30 cellular contexts compared by ENCODE assay signal in the genomic region with DNA sequence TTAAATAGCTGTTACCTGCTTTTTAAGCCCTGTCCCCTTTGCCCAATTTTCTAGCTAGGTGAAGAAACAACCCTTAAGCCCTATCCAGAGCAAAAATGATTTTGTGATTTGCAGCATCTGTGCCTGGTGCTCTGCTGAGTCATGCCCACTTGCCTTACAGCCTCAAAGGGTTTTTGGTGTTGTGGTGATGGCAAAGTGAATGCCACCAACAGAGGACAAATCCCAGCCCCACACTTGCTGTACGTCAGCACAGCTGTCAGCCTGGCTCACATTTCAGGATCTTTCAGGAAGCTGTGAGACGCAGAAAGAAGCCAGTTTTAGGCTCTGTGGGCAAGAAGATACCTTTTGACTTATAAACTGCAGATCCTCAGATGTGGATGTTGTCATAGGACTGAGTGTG.
DNase-seq lines count a peak whose midpoint lies in the region; ATAC-seq and TF ChIP-seq lines count a peak whose summit lies in the region.
"Had no signal": no experiment of that assay in that cellular context is flagged by ENCODE, and none has a peak within 500 bp of the region (broad histone marks: within the 10 kb centered on the region; RNA-seq: fewer than 3 reads in every experiment).

No MANE protein-coding gene starts in this region.

- no peak overlapping the region for H3K4me3 ChIP-seq in AG10803 (ENCODE audit: low read length)
- no peak overlapping the region for H3K4me3 ChIP-seq in adipocyte (ENCODE audit: low read length)
- no peak overlapping the region for H3K4me3 ChIP-seq in tibial artery
- H3K4me3 ChIP-seq: coronary artery, GM12878, HAP-1, left lung, PC-9, psoas muscle, sigmoid colon, transverse colon had no signal

- H3K4me1 ChIP-seq in adipocyte (ENCODE audit: control insufficient read depth, insufficient read depth, low read length) (peaks cover 10% of the 10 kb centered on the region), tibial artery (peaks cover 0 to 5% (median 0%) of the 10 kb centered on the region in 4 donors)
- H3K4me1 ChIP-seq: HAP-1, left lung, psoas muscle, sigmoid colon, transverse colon had no signal

- H3K9me3 ChIP-seq in adipocyte (ENCODE audit: control insufficient read depth, low read length) (peaks cover 6% of the 10 kb centered on the region), tibial artery (no peaks in the 10 kb centered on the region)
- H3K9me3 ChIP-seq: HAP-1, left lung, psoas muscle, transverse colon had no signal

- H3K36me3 ChIP-seq in adipocyte (ENCODE audit: control insufficient read depth, insufficient read depth, low read length, severe bottlenecking) (no peaks in the 10 kb centered on the region), tibial artery (no peaks in the 10 kb centered on the region)
- H3K36me3 ChIP-seq: HAP-1, left lung, sigmoid colon, transverse colon had no signal

- intact Hi-C loops in tibial artery (cut with DNase I; ENCODE audit: low total_unique reads) = no loop called here

- H3K27ac Mint-ChIP-seq in osteocyte (ENCODE audit: unreplicated experiment) (peak overlapping the region; percentile 51), type B pancreatic cell (no peak overlapping the region)
- H3K27ac Mint-ChIP-seq: activated CD4-positive, alpha-beta memory T cell treated with anti-CD3 and anti-CD28 coated beads for 36 hours; activated naive CD8-positive, alpha-beta T cell treated with anti-CD3 and anti-CD28 coated beads, Interleukin-2, amount 50 U/mL, for 24 hours; CD4-positive, alpha-beta T cell; naive thymus-derived CD4-positive, alpha-beta T cell had no signal

- H3K4me1 Mint-ChIP-seq in osteocyte (ENCODE audit: unreplicated experiment) (peaks cover 3% of the 10 kb centered on the region), type B pancreatic cell (ENCODE audit: unreplicated experiment) (peaks cover 10% of the 10 kb centered on the region)
- H3K4me1 Mint-ChIP-seq: activated naive CD8-positive, alpha-beta T cell treated with anti-CD3 and anti-CD28 coated beads, Interleukin-2, amount 50 U/mL, for 24 hours; naive thymus-derived CD4-positive, alpha-beta T cell had no signal

- H3K9ac ChIP-seq in adipocyte (ENCODE audit: low read length) = no peak overlapping the region

- no peak for ATAC-seq in HG02798 (IDR thresholded peaks at IDR 0.05; ENCODE audit: poor library complexity, unreplicated experiment)
- ATAC-seq: activated naive CD8-positive, alpha-beta T cell treated with anti-CD3 and anti-CD28 coated beads, Interleukin-2, amount 50 U/mL, for 24 hours; GM12878; left lung; naive thymus-derived CD4-positive, alpha-beta T cell; psoas muscle; Right ventricle myocardium inferior had no signal

- no peak for TF ChIP-seq CTCF in AG10803 (conservative IDR thresholded peaks at IDR 0.05; ENCODE audit: low read length)
- no peak for TF ChIP-seq CTCF in osteocyte (IDR thresholded peaks at IDR 0.05)
- TF ChIP-seq CTCF in tibial artery (IDR thresholded peaks at IDR 0.05) = no peak
- TF ChIP-seq CTCF in type B pancreatic cell (conservative IDR thresholded peaks at IDR 0.05) = no peak

- H3K4me3 Mint-ChIP-seq in osteocyte (ENCODE audit: unreplicated experiment) = no peak overlapping the region
- no peak overlapping the region for H3K4me3 Mint-ChIP-seq in type B pancreatic cell
- H3K4me3 Mint-ChIP-seq: activated CD4-positive, alpha-beta memory T cell treated with anti-CD3 and anti-CD28 coated beads for 36 hours; activated naive CD8-positive, alpha-beta T cell treated with anti-CD3 and anti-CD28 coated beads, Interleukin-2, amount 50 U/mL, for 24 hours; CD4-positive, alpha-beta T cell; naive thymus-derived CD4-positive, alpha-beta T cell had no signal

- no peaks in the 10 kb centered on the region for H3K9me3 Mint-ChIP-seq in osteocyte (ENCODE audit: unreplicated experiment)
- no peaks in the 10 kb centered on the region for H3K9me3 Mint-ChIP-seq in type B pancreatic cell
- H3K9me3 Mint-ChIP-seq: activated CD4-positive, alpha-beta memory T cell treated with anti-CD3 and anti-CD28 coated beads for 36 hours; activated naive CD8-positive, alpha-beta T cell treated with anti-CD3 and anti-CD28 coated beads, Interleukin-2, amount 50 U/mL, for 24 hours; CD4-positive, alpha-beta T cell had no signal

- peaks cover 2% of the 10 kb centered on the region for H3K27me3 Mint-ChIP-seq in osteocyte (ENCODE audit: unreplicated experiment)
- peaks cover 5% of the 10 kb centered on the region for H3K27me3 Mint-ChIP-seq in type B pancreatic cell

- no peaks in the 10 kb centered on the region for H3K27me3 ChIP-seq in adipocyte (replicated peaks; ENCODE audit: control insufficient read depth, insufficient read depth, low read length)
- H3K27me3 ChIP-seq in tibial artery = no peaks in the 10 kb centered on the region
- H3K27me3 ChIP-seq: sigmoid colon, transverse colon had no signal

- no peak overlapping the region for H3K27ac ChIP-seq in tibial artery
- H3K27ac ChIP-seq: coronary artery, left lung, PC-9, psoas muscle, sigmoid colon, transverse colon had no signal

- H3K36me3 Mint-ChIP-seq in osteocyte (ENCODE audit: unreplicated experiment) (peaks cover 3% of the 10 kb centered on the region), type B pancreatic cell (peaks cover 3% of the 10 kb centered on the region)
- H3K36me3 Mint-ChIP-seq: activated CD4-positive, alpha-beta memory T cell treated with anti-CD3 and anti-CD28 coated beads for 36 hours; naive thymus-derived CD4-positive, alpha-beta T cell had no signal

- DNase-seq in AG10803 (ENCODE audit: low read depth) = peak; percentile 62
- DNase-seq in LHCN-M2 (ENCODE audit: low read depth) = peak; percentile 1
- peak; percentile 41 for DNase-seq in adipocyte (ENCODE audit: low read depth)
- DNase-seq in osteocyte (ENCODE audit: extremely low spot score, unreplicated experiment) = no peak
- DNase-seq in tibial artery = no peak
- DNase-seq in type B pancreatic cell (ENCODE audit: extremely low spot score, unreplicated experiment) = no peak
- DNase-seq: activated CD4-positive, alpha-beta memory T cell treated with anti-CD3 and anti-CD28 coated beads for 36 hours; activated CD4-positive, alpha-beta T cell treated with anti-CD3 and anti-CD28 coated beads for 1 hour; activated naive CD4-positive, alpha-beta T cell; activated naive CD8-positive, alpha-beta T cell treated with anti-CD3 and anti-CD28 coated beads, Interleukin-2, amount 50 U/mL, for 24 hours; AML-193; caudate nucleus; CD4-positive, alpha-beta T cell; effector memory CD4-positive, alpha-beta T cell; glutamatergic neuron; KBM-7; left lung; naive thymus-derived CD4-positive, alpha-beta T cell; NCI-H1092 treated with DMSO at 0.1 percent for 48 hours; NCI-H1930; PC-9; psoas muscle; sigmoid colon; stimulated activated CD4-positive, alpha-beta T cell treated with anti-CD3 and anti-CD28 coated beads, Interleukin-4, amount 100 ng/mL, for 24 hours; transverse colon had no signal

Comparison
In these comparisons a context has a peak if more than half of its experiments do, and no peak if none do; other contexts are left out.
1. DNase-seq: peak in AG10803 (single experiment), LHCN-M2 (single experiment) and adipocyte (single experiment); none in osteocyte (single experiment), tibial artery (0 of 2) and type B pancreatic cell (single experiment).